In the genomic region with DNA sequence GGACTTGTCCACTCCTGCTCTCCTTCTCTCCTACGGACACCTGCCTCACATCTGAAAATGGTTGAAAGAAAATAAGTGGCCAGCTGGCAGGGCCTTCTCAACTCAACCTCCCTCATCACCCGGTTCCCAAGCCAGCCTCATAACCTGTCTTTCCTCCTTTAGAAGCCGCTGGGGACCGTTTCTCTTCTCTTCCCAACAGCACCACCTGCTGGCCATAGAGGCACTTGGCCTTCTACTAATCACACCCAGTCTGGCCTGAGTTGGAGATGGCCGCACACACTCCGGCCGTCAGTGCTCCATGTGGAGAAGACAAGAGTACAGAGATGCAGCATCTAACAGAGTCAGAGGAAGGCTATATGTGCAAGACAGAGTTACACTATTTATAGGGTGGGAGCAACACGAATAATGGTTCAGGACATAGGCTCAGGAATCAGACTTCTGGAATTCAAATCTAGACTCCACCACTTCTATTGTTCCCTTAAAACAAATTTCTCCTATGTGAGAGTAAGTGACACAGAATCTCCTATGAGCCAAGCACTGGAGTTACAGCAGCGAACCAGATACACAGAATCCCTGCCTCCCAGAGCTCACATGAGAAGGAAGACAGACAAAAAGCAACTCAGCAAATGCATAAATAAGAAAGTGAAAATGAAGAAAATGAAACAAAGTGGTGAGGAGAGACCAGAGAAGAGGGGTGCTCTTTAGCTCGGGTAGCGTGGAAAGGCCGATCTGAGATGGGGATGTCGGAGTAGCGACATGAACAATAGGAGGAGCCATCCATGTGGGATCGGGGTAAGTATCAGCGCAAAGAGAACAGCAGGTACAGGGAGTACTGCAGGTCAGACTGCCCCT, we compare ENCODE assay signal across 9 cellular contexts. TPM values are rescaled to one million over a fixed set of nuclear protein-coding genes. Genes with fewer than 3 reads are reported as not detected.
DNase-seq lines count a peak whose midpoint lies in the region; ATAC-seq and TF ChIP-seq lines count a peak whose summit lies in the region.
"Not testable (repeated sequence)": the region's sequence is repeated elsewhere in the genome, so short reads cannot be mapped to it uniquely, and the experiment has no call there.
"Had no signal": no experiment of that assay in that cellular context is flagged by ENCODE, and none has a peak within 500 bp of the region (broad histone marks: within the 10 kb centered on the region; RNA-seq: fewer than 3 reads in every experiment).

No MANE protein-coding gene starts in this region.

- H3K4me1 ChIP-seq in thyroid gland = not testable (repeated sequence)

- not testable (repeated sequence) for H3K27ac ChIP-seq in thyroid gland

- intact Hi-C loops in activated naive CD4-positive, alpha-beta T cell treated with anti-CD3 and anti-CD28 coated beads for 36 hours (cut with micrococcal nuclease) = loop anchor here (1.0 kb wide), 2 partner anchors 354 to 569 kb away; no protein-coding TSS in a partner anchor
- intact Hi-C loops in thyroid gland (cut with DNase I) = loop anchor here (5.0 kb wide), 1 partner anchor 351 kb away; no protein-coding TSS in a partner anchor

- H3K9me3 ChIP-seq in thyroid gland = not testable (repeated sequence)

- H3K4me3 ChIP-seq in thyroid gland (replicated peaks in 1 of 3) = not testable (repeated sequence)

- not testable (repeated sequence) for H3K27me3 ChIP-seq in thyroid gland

- CTCF ChIA-PET in activated naive CD4-positive, alpha-beta T cell treated with anti-CD3 and anti-CD28 coated beads for 36 hours (lab: Charles Lee) = interaction anchor here (0.6 to 3.4 kb wide), 6 partner anchors 16 to 579 kb away, joined by 3 to 12 read pairs (median 4); no protein-coding TSS in a partner anchor

- not testable (repeated sequence) for H3K36me3 ChIP-seq in thyroid gland

- not testable (repeated sequence) for H3K27ac Mint-ChIP-seq in activated naive CD4-positive, alpha-beta T cell treated with anti-CD3 and anti-CD28 coated beads for 36 hours

- TF ChIP-seq POLR2A in thyroid gland (IDR thresholded peaks at IDR 0.05) = not testable (repeated sequence)

- H3K36me3 Mint-ChIP-seq in activated naive CD4-positive, alpha-beta T cell treated with anti-CD3 and anti-CD28 coated beads for 36 hours (ENCODE audit: low read depth) = not testable (repeated sequence)

- H3K4me3 Mint-ChIP-seq in activated naive CD4-positive, alpha-beta T cell treated with anti-CD3 and anti-CD28 coated beads for 36 hours = not testable (repeated sequence)

- not testable (repeated sequence) for H3K27me3 Mint-ChIP-seq in activated naive CD4-positive, alpha-beta T cell treated with anti-CD3 and anti-CD28 coated beads for 36 hours (ENCODE audit: low read depth)

- WGBS in thyroid gland, 2 donors = 47 to 48% methylated on average over 15 to 16 of the region's 16 CpGs

- peak; percentile 70 for DNase-seq in ELR (ENCODE audit: low read depth)
- DNase-seq in NCI-H1417 (lab: John Stamatoyannopoulos, UW) = peak; percentile 58 to 84 (median 84)
- peak; percentile 80 for DNase-seq in activated naive CD4-positive, alpha-beta T cell treated with anti-CD3 and anti-CD28 coated beads for 36 hours
- peak; percentile 2 for DNase-seq in glomerular endothelial cell (ENCODE audit: extremely low read depth, low read depth, low spot score)
- peak; percentile 57 for DNase-seq in omental fat pad (ENCODE audit: low spot score)
- peak; percentile 68 to 79 for DNase-seq in thyroid gland

- ATAC-seq in HG02588 (IDR thresholded peaks at IDR 0.05; ENCODE audit: unreplicated experiment) = peak; percentile 78
- ATAC-seq in SK-N-SH treated with all-trans-retinoic acid at 6 μM for 48 hours = peak; percentile 99
- peak; percentile 73 for ATAC-seq in omental fat pad (ENCODE audit: low FRiP score)

- H3K9me3 Mint-ChIP-seq in activated naive CD4-positive, alpha-beta T cell treated with anti-CD3 and anti-CD28 coated beads for 36 hours = not testable (repeated sequence)

- TF ChIP-seq CTCF in omental fat pad (IDR thresholded peaks at IDR 0.05) = not testable (repeated sequence)
- peak; percentile 29 to 76 (median 64) for TF ChIP-seq CTCF in thyroid gland (IDR thresholded peaks at IDR 0.05)

- H3K4me1 Mint-ChIP-seq in activated naive CD4-positive, alpha-beta T cell treated with anti-CD3 and anti-CD28 coated beads for 36 hours (ENCODE audit: low read depth) = not testable (repeated sequence)

RNA-seq across cellular contexts. Expression of gene PRR9, which starts 5.9 kb away (rescaled TPM):
- total RNA-seq in activated naive CD4-positive, alpha-beta T cell treated with anti-CD3 and anti-CD28 coated beads for 36 hours = not detected
- total RNA-seq in glomerular endothelial cell = not detected in 2 replicates
- 1 to 10 TPM in 2 of 4 donors, not detected in 2; 2.0 to 5.4 TPM for total RNA-seq in omental fat pad
- not detected for total RNA-seq in thyroid gland
- total RNA-seq: frontal cortex had no signal

RNA-seq across cellular contexts. Expression of gene LELP1, which starts 20.0 kb away (rescaled TPM):
- not detected for total RNA-seq in activated naive CD4-positive, alpha-beta T cell treated with anti-CD3 and anti-CD28 coated beads for 36 hours
- total RNA-seq in glomerular endothelial cell (not detected in 2 replicates), omental fat pad (not detected), thyroid gland (1 to 10 TPM in 1 of 4 donors, not detected in 3; 3.6 TPM)
- total RNA-seq: frontal cortex had no signal

RNA-seq across cellular contexts. Expression of gene LORICRIN, which starts 36.2 kb away (rescaled TPM):
- not detected for total RNA-seq in activated naive CD4-positive, alpha-beta T cell treated with anti-CD3 and anti-CD28 coated beads for 36 hours
- total RNA-seq in glomerular endothelial cell = not detected in 2 replicates
- not detected for total RNA-seq in omental fat pad
- total RNA-seq in thyroid gland = not detected
- total RNA-seq: frontal cortex had no signal

Comparison
In these comparisons a context has a peak if more than half of its experiments do, and no peak if none do; other contexts are left out.
1. DNase-seq: peak in every context shown above with its lines; median percentile 84 in NCI-H1417; 80 in activated naive CD4-positive, alpha-beta T cell treated with anti-CD3 and anti-CD28 coated beads for 36 hours; 74 in thyroid gland; 70 in ELR; 57 in omental fat pad; 2 in glomerular endothelial cell.